Comparison of ENCODE assay signal across 19 cellular contexts in the genomic region with DNA sequence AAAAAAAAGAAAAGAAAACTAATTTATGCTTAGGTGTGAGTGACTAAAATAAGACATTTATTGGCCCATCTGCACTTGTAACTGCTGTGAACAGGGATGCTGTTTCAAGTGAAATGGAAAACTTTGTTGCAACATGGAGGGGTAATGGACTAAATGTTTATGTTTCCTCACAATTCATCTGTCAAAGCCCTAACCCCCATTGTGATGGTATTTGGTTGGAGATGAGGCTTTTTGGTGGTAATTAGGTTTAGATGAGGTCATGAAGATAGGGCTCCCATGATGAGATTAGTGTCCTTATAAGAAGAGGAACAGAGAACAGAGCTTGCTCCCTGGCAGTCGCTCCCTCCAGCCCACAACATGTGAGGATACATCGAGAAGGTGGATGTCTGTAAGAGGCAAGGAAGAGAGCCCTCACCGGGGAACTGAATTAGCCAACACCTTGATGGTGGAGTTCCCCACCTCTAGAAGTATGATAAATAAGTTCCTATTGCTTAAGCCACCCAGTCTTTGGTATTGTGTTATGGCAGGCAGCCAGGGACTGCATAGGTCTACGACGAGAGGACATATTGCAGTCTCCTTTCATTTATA.
A peak's percentile ranks its signal among the peaks of the same experiment; 100 is the strongest.
DNase-seq lines count a peak whose midpoint lies in the region; ATAC-seq and TF ChIP-seq lines count a peak whose summit lies in the region.
"Had no signal": no experiment of that assay in that cellular context is flagged by ENCODE, and none has a peak within 500 bp of the region (broad histone marks: within the 10 kb centered on the region; RNA-seq: fewer than 3 reads in every experiment).

No MANE protein-coding gene starts in this region.

- H3K4me3 ChIP-seq in epithelial cell of esophagus (ENCODE audit: low read length): no peak overlapping the region
- H3K4me3 ChIP-seq: colonic mucosa, esophagus squamous epithelium had no signal

- ATAC-seq in HG03280 (IDR thresholded peaks at IDR 0.05; ENCODE audit: unreplicated experiment) (no peak), GM21367 (IDR thresholded peaks at IDR 0.05; ENCODE audit: unreplicated experiment) (no peak)
- ATAC-seq: activated T-cell treated with anti-CD3 and anti-CD28 coated beads, Interleukin-2, amount 50 U/mL, for 72 hours had no signal

- no peak for TF ChIP-seq CTCF in epithelial cell of esophagus (IDR thresholded peaks at IDR 0.05; ENCODE audit: insufficient read depth, low read depth, low read length, missing control alignments)

- DNase-seq in EH (ENCODE audit: low read depth) (peak; percentile 36), NOMO-1 (lab: John Stamatoyannopoulos, UW; ENCODE audit: unreplicated experiment in 2 of 2) (peak; percentile 26 to 66), epithelial cell of esophagus (ENCODE audit: low read depth) (peak; percentile 85), pons (ENCODE audit: low spot score) (peak; percentile 17), DMS 273 (lab: John Stamatoyannopoulos, UW; ENCODE audit: unreplicated experiment) (no peak), NCI-H526 (lab: John Stamatoyannopoulos, UW) (no peak)
- DNase-seq: activated CD4-positive, alpha-beta T cell treated with anti-CD3 and anti-CD28 coated beads, Interleukin-2, amount 50 U/mL, for 1 hour; activated T-cell treated with anti-CD3 and anti-CD28 coated beads, Interleukin-2, amount 50 U/mL, for 72 hours; amniotic stem cell; colonic mucosa; esophagus squamous epithelium; HCEC 1CT; hypothalamus; NCI-H1930; NCI-H774; nephron progenitor cell; stimulated activated CD4-positive, alpha-beta T cell treated with anti-CD3 and anti-CD28 coated beads, Interleukin-4, amount 100 ng/mL, for 4 hours had no signal

Comparison
In these comparisons a context has a peak if more than half of its experiments do, and no peak if none do; other contexts are left out.
1. DNase-seq: peak in EH (single experiment), NOMO-1 (2 of 2), epithelial cell of esophagus (single experiment) and pons (single experiment); none in DMS 273 (single experiment) and NCI-H526 (0 of 2).